In the genomic region with DNA sequence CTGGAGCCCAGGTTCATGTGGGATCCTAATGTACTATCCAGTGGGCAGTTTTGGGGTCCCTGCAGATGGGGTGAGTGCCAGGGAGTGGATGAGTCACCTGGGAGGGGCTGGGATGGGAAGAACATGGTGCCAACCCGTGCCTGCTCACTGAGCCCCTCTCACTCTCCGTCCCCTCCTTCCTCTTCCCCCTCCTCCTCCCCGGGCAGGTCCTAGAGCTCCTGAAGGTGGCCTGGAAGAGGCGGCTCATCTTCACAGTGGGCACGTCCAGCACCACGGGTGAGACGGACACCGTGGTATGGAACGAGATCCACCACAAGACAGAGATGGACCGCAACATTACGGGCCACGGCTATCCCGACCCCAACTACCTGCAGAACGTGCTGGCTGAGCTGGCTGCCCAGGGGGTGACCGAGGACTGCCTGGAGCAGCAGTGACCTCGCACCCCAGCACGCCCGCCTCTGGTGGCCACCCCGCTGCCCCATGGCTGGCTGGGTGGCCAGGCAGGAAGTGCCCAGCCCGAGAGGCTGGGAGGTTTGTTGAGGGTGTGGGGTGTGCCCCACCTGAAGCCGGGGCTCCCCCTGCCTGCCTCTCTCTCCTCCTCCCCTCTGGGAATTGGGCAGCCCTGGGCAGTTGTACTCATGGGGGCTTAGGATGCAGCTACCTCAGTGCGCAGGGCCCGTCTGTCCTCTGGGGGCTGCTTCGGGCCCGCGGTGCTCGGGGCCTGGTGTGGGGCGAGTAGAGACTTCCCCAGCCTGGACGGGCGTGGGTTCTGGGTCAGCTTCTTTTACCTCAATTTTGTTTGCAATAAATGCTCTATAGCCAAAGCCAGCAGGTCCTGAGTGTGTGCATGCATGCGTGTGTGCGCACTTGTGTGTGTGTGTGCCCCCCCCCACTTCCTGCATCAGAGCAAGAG, we compare ENCODE assay signal across 1 cellular context.
TF ChIP-seq lines count a peak whose summit lies in the region.

No MANE protein-coding gene starts in this region.

TF ChIP-seq in HEK293T, 16 proteins besides CTCF, POLR2A, EP300 and RAD21:
- TF ChIP-seq LEF1 (IDR thresholded peaks at IDR 0.05; ENCODE audit: borderline replicate concordance) (no peak), ELF4 (IDR thresholded peaks at IDR 0.05) (no peak), NFRKB (IDR thresholded peaks at IDR 0.05) (no peak), FOXK2 (IDR thresholded peaks at IDR 0.05) (no peak)
